8 cellular contexts compared by ENCODE assay signal in genomic region chr9:132669329-132669635, GRCh38. TPM values are rescaled to one million over a fixed set of nuclear protein-coding genes. Genes with fewer than 3 reads are reported as not detected.
DNase-seq lines count a peak whose midpoint lies in the region; ATAC-seq, FAIRE-seq and TF ChIP-seq lines count a peak whose summit lies in the region.

No MANE protein-coding gene starts in this region.

- H3K27ac ChIP-seq in keratinocyte (ENCODE audit: control insufficient read depth, insufficient read depth, low read length) (peak overlapping the region; percentile 98), subcutaneous abdominal adipose tissue (ENCODE audit: low read depth, low read length) (peak overlapping the region; percentile 97)

- H3K4me1 ChIP-seq in keratinocyte (ENCODE audit: control insufficient read depth, extremely low read depth, insufficient read depth, low read length) (peaks cover 26% of the 10 kb centered on the region), subcutaneous abdominal adipose tissue (ENCODE audit: control insufficient read depth in 5 of 5, insufficient read depth in 5 of 5, low read length in 5 of 5) (peaks cover 0 to 40% (median 36%) of the 10 kb centered on the region in 5 donors)

- H3K4me3 Mint-ChIP-seq in T-helper 1 cell treated with Interleukin-12 subunit alpha and Interleukin-12 subunit beta and Interleukin-4 antibody, amounts not matched to agents 30 μg/mL and 1 μg/mL, for 36 hours, result peak overlapping the region; percentile 91
- peak overlapping the region; percentile 92 for H3K4me3 Mint-ChIP-seq in activated naive CD8-positive, alpha-beta T cell treated with anti-CD3 and anti-CD28 coated beads, Interleukin-2, amount 10 ng/mL, durations not matched to agents 7 days and 5 days

- H3K4me1 Mint-ChIP-seq in T-helper 1 cell treated with Interleukin-12 subunit alpha and Interleukin-12 subunit beta and Interleukin-4 antibody, amounts not matched to agents 30 μg/mL and 1 μg/mL, for 36 hours (ENCODE audit: low read depth), result peaks cover 30% of the 10 kb centered on the region
- peaks cover 28% of the 10 kb centered on the region for H3K4me1 Mint-ChIP-seq in activated naive CD8-positive, alpha-beta T cell treated with anti-CD3 and anti-CD28 coated beads, Interleukin-2, amount 10 ng/mL, durations not matched to agents 7 days and 5 days

- peak overlapping the region; percentile 94 for H2AFZ ChIP-seq in keratinocyte (ENCODE audit: control insufficient read depth, low read length)

- POLR2A ChIA-PET in activated naive CD8-positive, alpha-beta T cell treated with anti-CD3 and anti-CD28 coated beads, Interleukin-2, amount 10 ng/mL, durations not matched to agents 7 days and 5 days (lab: Charles Lee), result interaction anchor here (0.6 to 3.4 kb wide), 5 partner anchors 11 to 589 kb away, joined by 3 to 35 read pairs (median 3); partner anchors contain the start of gene MED27

- H3K27me3 ChIP-seq in keratinocyte (ENCODE audit: control insufficient read depth, extremely low read depth, insufficient read depth, low read length) (no peaks in the 10 kb centered on the region), subcutaneous abdominal adipose tissue (ENCODE audit: control insufficient read depth in 5 of 5, insufficient read depth in 4 of 5, low read length in 5 of 5) (no peaks in the 10 kb centered on the region)

- H3K9me3 Mint-ChIP-seq in T-helper 1 cell treated with Interleukin-12 subunit alpha and Interleukin-12 subunit beta and Interleukin-4 antibody, amounts not matched to agents 30 μg/mL and 1 μg/mL, for 36 hours, result no peaks in the 10 kb centered on the region
- H3K9me3 Mint-ChIP-seq in activated naive CD8-positive, alpha-beta T cell treated with anti-CD3 and anti-CD28 coated beads, Interleukin-2, amount 10 ng/mL, durations not matched to agents 7 days and 5 days, result no peaks in the 10 kb centered on the region

- peak overlapping the region; percentile 92 to 98 (median 97) for H3K4me3 ChIP-seq in keratinocyte (ENCODE audit: control insufficient read depth in 2 of 3, extremely low read depth in 1 of 3, insufficient read depth in 2 of 3, low read depth in 1 of 3, low read length in 3 of 3)
- peak overlapping the region; percentile 77 to 97 (median 95) for H3K4me3 ChIP-seq in subcutaneous abdominal adipose tissue (ENCODE audit: low read depth in 1 of 5, low read length in 5 of 5)

- H3K4me2 ChIP-seq in keratinocyte (ENCODE audit: control insufficient read depth, extremely low read depth, insufficient read depth, low read depth, low read length), result peak overlapping the region; percentile 83

- no peak for ATAC-seq in activated naive CD8-positive, alpha-beta T cell treated with anti-CD3 and anti-CD28 coated beads, Interleukin-2, amount 10 ng/mL, durations not matched to agents 7 days and 5 days (ENCODE audit: low read depth)
- no peak for ATAC-seq in GM19395 (IDR thresholded peaks at IDR 0.05; ENCODE audit: unreplicated experiment)
- no peak for ATAC-seq in GM18858 (IDR thresholded peaks at IDR 0.05; ENCODE audit: unreplicated experiment)

- DNase-seq in T-helper 1 cell, result no peak
- no peak for DNase-seq in activated naive CD8-positive, alpha-beta T cell treated with anti-CD3 and anti-CD28 coated beads, Interleukin-2, amount 10 ng/mL, durations not matched to agents 7 days and 5 days
- no peak for DNase-seq in keratinocyte (ENCODE audit: low read depth, low spot score)
- no peak for DNase-seq in frontal cortex (ENCODE audit: low spot score in 2 of 2)

- H3K36me3 Mint-ChIP-seq in T-helper 1 cell treated with Interleukin-12 subunit alpha and Interleukin-12 subunit beta and Interleukin-4 antibody, amounts not matched to agents 30 μg/mL and 1 μg/mL, for 36 hours (ENCODE audit: low read depth), result peaks cover 6% of the 10 kb centered on the region
- H3K36me3 Mint-ChIP-seq in activated naive CD8-positive, alpha-beta T cell treated with anti-CD3 and anti-CD28 coated beads, Interleukin-2, amount 10 ng/mL, durations not matched to agents 7 days and 5 days, result peaks cover 8% of the 10 kb centered on the region

- peak overlapping the region; percentile 73 for H3K27ac Mint-ChIP-seq in T-helper 1 cell treated with Interleukin-12 subunit alpha and Interleukin-12 subunit beta and Interleukin-4 antibody, amounts not matched to agents 30 μg/mL and 1 μg/mL, for 36 hours
- peak overlapping the region; percentile 84 for H3K27ac Mint-ChIP-seq in activated naive CD8-positive, alpha-beta T cell treated with anti-CD3 and anti-CD28 coated beads, Interleukin-2, amount 10 ng/mL, durations not matched to agents 7 days and 5 days

- H3K9me3 ChIP-seq in keratinocyte (ENCODE audit: control insufficient read depth, low read depth, low read length), result no peaks in the 10 kb centered on the region
- H3K9me3 ChIP-seq in subcutaneous abdominal adipose tissue (ENCODE audit: control insufficient read depth in 5 of 5, low read length in 5 of 5), result no peaks in the 10 kb centered on the region

- dilution Hi-C loops in keratinocyte (cut with MboI; ENCODE audit: extremely low pct_ligation_motif_present, low sequenced_read_pairs), result no loop called here

- no peaks in the 10 kb centered on the region for H3K27me3 Mint-ChIP-seq in T-helper 1 cell treated with Interleukin-12 subunit alpha and Interleukin-12 subunit beta and Interleukin-4 antibody, amounts not matched to agents 30 μg/mL and 1 μg/mL, for 36 hours (ENCODE audit: low read depth)
- H3K27me3 Mint-ChIP-seq in activated naive CD8-positive, alpha-beta T cell treated with anti-CD3 and anti-CD28 coated beads, Interleukin-2, amount 10 ng/mL, durations not matched to agents 7 days and 5 days, result no peaks in the 10 kb centered on the region

- H3K9me1 ChIP-seq in keratinocyte (ENCODE audit: control insufficient read depth, extremely low read depth, insufficient read depth, low read length), result peaks cover 3% of the 10 kb centered on the region

- peaks cover 9% of the 10 kb centered on the region for H4K20me1 ChIP-seq in keratinocyte (ENCODE audit: control insufficient read depth, extremely low read depth, insufficient read depth, low read length)

- H3K79me2 ChIP-seq in keratinocyte (ENCODE audit: control insufficient read depth, insufficient read depth, low read length), result peaks cover 90% of the 10 kb centered on the region

- TF ChIP-seq CTCF in keratinocyte (optimal IDR thresholded peaks at IDR 0.05 in 1 of 3, IDR thresholded peaks at IDR 0.05 in 1 of 3, conservative IDR thresholded peaks at IDR 0.05 in 1 of 3; ENCODE audit: extremely low read depth in 1 of 3, insufficient read depth in 2 of 3, low read length in 3 of 3), result no peak

- peaks cover 0 to 4% of the 10 kb centered on the region in 2 experiments for H3K36me3 ChIP-seq in keratinocyte (ENCODE audit: control insufficient read depth in 2 of 2, extremely low read depth in 1 of 2, insufficient read depth in 2 of 2, low read length in 2 of 2)
- H3K36me3 ChIP-seq in subcutaneous abdominal adipose tissue (ENCODE audit: control insufficient read depth in 5 of 5, insufficient read depth in 5 of 5, low read length in 5 of 5), result no peaks in the 10 kb centered on the region

- peak overlapping the region; percentile 99 for H3K9ac ChIP-seq in keratinocyte (ENCODE audit: control insufficient read depth, extremely low read depth, insufficient read depth, low read length)
- peak overlapping the region; percentile 63 to 97 (median 95) for H3K9ac ChIP-seq in subcutaneous abdominal adipose tissue (ENCODE audit: low read length in 5 of 5)

- FAIRE-seq in keratinocyte (lab: Jason Lieb, UNC), result no peak
- FAIRE-seq in frontal cortex (lab: Jason Lieb, UNC), result no peak

RNA-seq across cellular contexts. Expression of gene DDX31, which starts 0.5 kb away (rescaled TPM):
- total RNA-seq in activated naive CD8-positive, alpha-beta T cell treated with anti-CD3 and anti-CD28 coated beads, Interleukin-2, amount 10 ng/mL, durations not matched to agents 7 days and 5 days, result 10 to 100 TPM; 13.8 to 14.9 TPM
- polyA plus RNA-seq in keratinocyte, result 18.8 to 25.2 TPM (median 21.0 TPM) in 3 replicates
- polyA plus RNA-seq in keratinocyte (2011; ENCODE audit: low read depth), result 6.1 TPM
- 13.8 and 18.7 TPM in 2 replicates for polyA plus RNA-seq in keratinocyte (2011; cell fraction: cytosol; rRNA removed)
- polyA plus RNA-seq in keratinocyte (2011; cell fraction: nucleus; rRNA removed), result 32.8 and 33.9 TPM in 2 replicates
- 15.6 and 18.5 TPM in 2 replicates for polyA plus RNA-seq in keratinocyte (2012; ENCODE audit: low replicate concordance)
- polyA minus RNA-seq in keratinocyte, result 18.0 to 25.9 TPM (median 24.5 TPM) in 3 replicates
- polyA minus RNA-seq in keratinocyte (2011; cell fraction: cytosol; rRNA and poly(A)+ RNA removed), result 21.1 TPM
- 22.9 and 34.7 TPM in 2 replicates for polyA minus RNA-seq in keratinocyte (2011; cell fraction: nucleus; rRNA and poly(A)+ RNA removed)
- total RNA-seq in frontal cortex, result 7.3 TPM

RNA-seq across cellular contexts. Expression of gene GTF3C4, which starts 1.0 kb away (rescaled TPM):
- 10 to 100 TPM; 11.4 to 11.7 TPM for total RNA-seq in activated naive CD8-positive, alpha-beta T cell treated with anti-CD3 and anti-CD28 coated beads, Interleukin-2, amount 10 ng/mL, durations not matched to agents 7 days and 5 days
- polyA plus RNA-seq in keratinocyte, result 5.2 to 7.7 TPM (median 6.6 TPM) in 3 replicates
- 2.2 TPM for polyA plus RNA-seq in keratinocyte (2011; ENCODE audit: low read depth)
- 4.5 and 6.7 TPM in 2 replicates for polyA plus RNA-seq in keratinocyte (2011; cell fraction: cytosol; rRNA removed)
- 7.4 and 8.8 TPM in 2 replicates for polyA plus RNA-seq in keratinocyte (2011; cell fraction: nucleus; rRNA removed)
- 6.7 and 12.5 TPM in 2 replicates for polyA plus RNA-seq in keratinocyte (2012; ENCODE audit: low replicate concordance)
- polyA minus RNA-seq in keratinocyte, result 7.4 to 13.8 TPM (median 12.5 TPM) in 3 replicates
- polyA minus RNA-seq in keratinocyte (2011; cell fraction: cytosol; rRNA and poly(A)+ RNA removed), result 9.0 TPM
- 8.7 and 17.3 TPM in 2 replicates for polyA minus RNA-seq in keratinocyte (2011; cell fraction: nucleus; rRNA and poly(A)+ RNA removed)
- 18.3 TPM for total RNA-seq in frontal cortex
